8 cellular contexts compared by ENCODE assay signal in the genomic region with DNA sequence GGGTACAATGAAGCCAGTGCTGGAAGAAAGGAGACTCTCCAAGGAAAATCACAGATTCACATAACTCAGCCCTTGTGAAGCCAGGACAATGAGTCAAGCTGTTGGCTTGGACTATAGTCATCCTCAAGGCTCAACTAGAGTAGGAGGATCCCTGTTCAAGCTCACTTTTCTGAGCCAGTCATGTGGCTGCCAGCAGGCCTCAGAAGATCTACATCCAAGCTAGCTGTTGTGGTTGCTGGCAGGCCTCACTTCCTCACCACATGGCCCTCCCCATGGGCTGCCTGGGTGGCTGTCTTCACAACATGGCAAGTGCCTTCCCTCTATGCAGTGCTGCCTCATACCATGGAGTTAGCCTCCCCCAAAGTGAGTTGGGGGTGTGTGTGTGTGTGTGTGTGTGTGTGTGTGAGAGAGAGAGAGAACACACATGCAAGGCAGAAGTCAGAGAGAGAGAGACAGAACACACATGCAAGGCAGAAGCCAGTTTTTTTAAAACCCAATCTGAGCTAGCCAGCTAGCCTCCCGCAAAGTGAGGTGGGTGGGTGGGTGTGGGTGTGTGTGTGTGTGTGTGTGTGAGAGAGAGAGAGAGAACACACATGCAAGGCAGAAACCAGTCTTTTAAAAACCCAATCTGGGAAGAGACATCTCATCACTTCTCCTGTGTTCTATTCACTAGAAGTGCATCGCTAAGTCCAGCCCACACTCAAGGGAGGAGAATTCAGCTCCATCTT. TPM values are rescaled to one million over a fixed set of nuclear protein-coding genes. Genes with fewer than 3 reads are reported as not detected.
DNase-seq lines count a peak whose midpoint lies in the region; ATAC-seq, FAIRE-seq and TF ChIP-seq lines count a peak whose summit lies in the region.

No MANE protein-coding gene starts in this region.

- H3K4me2 ChIP-seq in HepG2 (ENCODE audit: low read depth, low read length): no peak overlapping the region

- POLR2A ChIA-PET in HepG2 (lab: Yijun Ruan, JAX): interaction anchor here (1.2 kb wide), 1 partner anchor 115 kb away, joined by 3 read pairs; a partner anchor contains a TSS

- no peaks in the 10 kb centered on the region for H3K9me3 ChIP-seq in right lobe of liver
- H3K9me3 ChIP-seq in HepG2 (ENCODE audit: low read length): no peaks in the 10 kb centered on the region
- H3K9me3 ChIP-seq in left ventricle myocardium inferior (replicated peaks): no peaks in the 10 kb centered on the region

- BruUV-seq in HepG2 (replicated peaks; lab: Mats Ljungman, UMichigan): no TSS peak

- CTCF ChIA-PET in HepG2 (lab: Yijun Ruan, JAX; ENCODE audit: low intra/inter-chr PET ratio, low total read pairs): no interaction called here

- no peak for FAIRE-seq in HepG2 (lab: Jason Lieb, UNC)

- DNase-seq in right lobe of liver (peak; percentile 47 to 70 (median 48)), HepG2 (ENCODE audit: low spot score) (no peak), T follicular helper cell (ENCODE audit: low read depth) (peak; percentile 79), left ventricle myocardium inferior (peak; percentile 79), smooth muscle cell of the brain vasculature (ENCODE audit: low read depth, low spot score) (peak; percentile 60), NCI-H510A treated with DMSO at 0.1 percent for 48 hours (lab: John Stamatoyannopoulos, UW) (no peak)
- peak; percentile 4 for DNase-seq in activated naive CD8-positive, alpha-beta T cell treated with anti-CD3 and anti-CD28 coated beads, Interleukin-2, amount 50 U/mL, for 16 hours (ENCODE audit: low read depth, low spot score)

- H3K4me3 ChIP-seq in right lobe of liver (no peak overlapping the region), HepG2 (replicated peaks in 1 of 3; ENCODE audit: insufficient read depth in 1 of 3, low read depth in 2 of 3, low read length in 3 of 3) (no peak overlapping the region), left ventricle myocardium inferior (no peak overlapping the region)

- TF ChIP-seq EP300 in HepG2 (IDR thresholded peaks at IDR 0.05; ENCODE audit: low read depth in 2 of 2, low read length in 2 of 2) (no peak), HepG2 (CRISPR knock-in tag; IDR thresholded peaks at IDR 0.05; ENCODE audit: borderline replicate concordance) (no peak)

- H3K27me3 ChIP-seq in right lobe of liver (no peaks in the 10 kb centered on the region), HepG2 (ENCODE audit: control insufficient read depth in 1 of 2, insufficient read depth in 2 of 2, low read length in 2 of 2) (no peaks in the 10 kb centered on the region), left ventricle myocardium inferior (ENCODE audit: low read depth) (no peaks in the 10 kb centered on the region)

- no peak for TF ChIP-seq RAD21 in HepG2 (CRISPR knock-in tag; IDR thresholded peaks at IDR 0.05)

- H3K4me1 ChIP-seq in right lobe of liver (peaks cover 0 to 5% (median 0%) of the 10 kb centered on the region in 4 donors), HepG2 (ENCODE audit: insufficient read depth, low read length) (peaks cover 7% of the 10 kb centered on the region; the same call in 1 of the 2 replicates), left ventricle myocardium inferior (peaks cover 3% of the 10 kb centered on the region)

- no peak overlapping the region for H2AFZ ChIP-seq in HepG2 (ENCODE audit: low read length)

- no peaks in the 10 kb centered on the region for H3K79me2 ChIP-seq in HepG2 (ENCODE audit: insufficient read depth, low read length)

- TF ChIP-seq POLR2A in right lobe of liver (IDR thresholded peaks at IDR 0.05): no peak
- no peak for TF ChIP-seq POLR2A in HepG2 (IDR thresholded peaks at IDR 0.05; ENCODE audit: insufficient read depth in 1 of 2, low read depth in 2 of 2, low read length in 2 of 2)

- H4K20me1 ChIP-seq in HepG2 (ENCODE audit: insufficient read depth, low read length): no peaks in the 10 kb centered on the region

- ATAC-seq in right lobe of liver (peak; percentile 67 to 83 (median 72)), HepG2 (no peak), HG03378 (IDR thresholded peaks at IDR 0.05; ENCODE audit: unreplicated experiment) (peak; percentile 96)

- no peak overlapping the region for H3K9ac ChIP-seq in HepG2 (ENCODE audit: insufficient read depth, low read depth, low read length)

- H3K27ac ChIP-seq in right lobe of liver: no peak overlapping the region
- no peak overlapping the region for H3K27ac ChIP-seq in HepG2 (ENCODE audit: extremely low read length, insufficient read depth, low read length)
- peak overlapping the region; percentile 27 for H3K27ac ChIP-seq in left ventricle myocardium inferior (replicated peaks)

- H3K36me3 ChIP-seq in right lobe of liver (no peaks in the 10 kb centered on the region), HepG2 (replicated peaks in 1 of 2; ENCODE audit: control insufficient read depth in 1 of 2, insufficient read depth in 2 of 2, low read length in 2 of 2) (no peaks in the 10 kb centered on the region), left ventricle myocardium inferior (no peaks in the 10 kb centered on the region)

- WGBS in right lobe of liver (ENCODE audit: insufficient coverage, low coverage, low lambda C conversion rate, missing lambda C conversion rate): 60% methylated on average over 1 of the region's 2 CpGs
- WGBS in HepG2 (ENCODE audit: low lambda C conversion rate): 97% methylated on average over 2 of the region's 2 CpGs

- no peak for TF ChIP-seq CTCF in right lobe of liver (IDR thresholded peaks at IDR 0.05)
- no peak for TF ChIP-seq CTCF in HepG2 (CRISPR knock-in tag; IDR thresholded peaks at IDR 0.05)
- TF ChIP-seq CTCF in left ventricle myocardium inferior (IDR thresholded peaks at IDR 0.05; ENCODE audit: borderline replicate concordance): no peak

- in situ Hi-C loops in HepG2 (cut with HindIII; ENCODE audit: extremely low pct_ligation_motif_present, low pct_unique_long_range_greater_than_20kb): no loop called here

- intact Hi-C loops in right lobe of liver (cut with DNase I) (no loop called here), HepG2 (cut with micrococcal nuclease; ENCODE audit: unreplicated experiment) (no loop called here), left ventricle myocardium inferior (cut with micrococcal nuclease) (no loop called here)

TF ChIP-seq in HepG2, 621 proteins besides CTCF, POLR2A, EP300 and RAD21 (continues in another document):
- TF ChIP-seq, protein P1, sequence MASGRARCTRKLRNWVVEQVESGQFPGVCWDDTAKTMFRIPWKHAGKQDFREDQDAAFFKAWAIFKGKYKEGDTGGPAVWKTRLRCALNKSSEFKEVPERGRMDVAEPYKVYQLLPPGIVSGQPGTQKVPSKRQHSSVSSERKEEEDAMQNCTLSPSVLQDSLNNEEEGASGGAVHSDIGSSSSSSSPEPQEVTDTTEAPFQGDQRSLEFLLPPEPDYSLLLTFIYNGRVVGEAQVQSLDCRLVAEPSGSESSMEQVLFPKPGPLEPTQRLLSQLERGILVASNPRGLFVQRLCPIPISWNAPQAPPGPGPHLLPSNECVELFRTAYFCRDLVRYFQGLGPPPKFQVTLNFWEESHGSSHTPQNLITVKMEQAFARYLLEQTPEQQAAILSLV (CRISPR knock-in tag; IDR thresholded peaks at IDR 0.05; ENCODE audit: borderline replicate concordance): no peak
- TF ChIP-seq, protein P2, sequence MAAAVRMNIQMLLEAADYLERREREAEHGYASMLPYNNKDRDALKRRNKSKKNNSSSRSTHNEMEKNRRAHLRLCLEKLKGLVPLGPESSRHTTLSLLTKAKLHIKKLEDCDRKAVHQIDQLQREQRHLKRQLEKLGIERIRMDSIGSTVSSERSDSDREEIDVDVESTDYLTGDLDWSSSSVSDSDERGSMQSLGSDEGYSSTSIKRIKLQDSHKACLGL (CRISPR knock-in tag; IDR thresholded peaks at IDR 0.05): no peak
- TF ChIP-seq, protein P3, sequence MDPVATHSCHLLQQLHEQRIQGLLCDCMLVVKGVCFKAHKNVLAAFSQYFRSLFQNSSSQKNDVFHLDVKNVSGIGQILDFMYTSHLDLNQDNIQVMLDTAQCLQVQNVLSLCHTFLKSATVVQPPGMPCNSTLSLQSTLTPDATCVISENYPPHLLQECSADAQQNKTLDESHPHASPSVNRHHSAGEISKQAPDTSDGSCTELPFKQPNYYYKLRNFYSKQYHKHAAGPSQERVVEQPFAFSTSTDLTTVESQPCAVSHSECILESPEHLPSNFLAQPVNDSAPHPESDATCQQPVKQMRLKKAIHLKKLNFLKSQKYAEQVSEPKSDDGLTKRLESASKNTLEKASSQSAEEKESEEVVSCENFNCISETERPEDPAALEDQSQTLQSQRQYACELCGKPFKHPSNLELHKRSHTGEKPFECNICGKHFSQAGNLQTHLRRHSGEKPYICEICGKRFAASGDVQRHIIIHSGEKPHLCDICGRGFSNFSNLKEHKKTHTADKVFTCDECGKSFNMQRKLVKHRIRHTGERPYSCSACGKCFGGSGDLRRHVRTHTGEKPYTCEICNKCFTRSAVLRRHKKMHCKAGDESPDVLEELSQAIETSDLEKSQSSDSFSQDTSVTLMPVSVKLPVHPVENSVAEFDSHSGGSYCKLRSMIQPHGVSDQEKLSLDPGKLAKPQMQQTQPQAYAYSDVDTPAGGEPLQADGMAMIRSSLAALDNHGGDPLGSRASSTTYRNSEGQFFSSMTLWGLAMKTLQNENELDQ (CRISPR knock-in tag; IDR thresholded peaks at IDR 0.05; ENCODE audit: borderline replicate concordance): no peak

RNA-seq across cellular contexts. Expression of a gene that starts 17.1 kb away (rescaled TPM):
- total RNA-seq in right lobe of liver (1 to 10 TPM; 1.8 to 5.5 (median 2.6) TPM), HepG2 (2016; rRNA removed; fragmentation: Illumina TruSeq; extraction: Trizol) (8.4 and 10.3 TPM in 2 replicates), left ventricle myocardium inferior (2.7 TPM)
- total RNA-seq in HepG2 (2016; cell fraction: cytosol; rRNA removed; fragmentation: Illumina TruSeq; extraction: Trizol; ENCODE audit: low read depth): 6.0 and 8.4 TPM in 2 replicates
- total RNA-seq in HepG2 (2016; cell fraction: insoluble cytoplasmic fraction; rRNA removed; fragmentation: Illumina TruSeq; extraction: Trizol): 8.4 and 11.2 TPM in 2 replicates
- 4.3 and 6.5 TPM in 2 replicates for total RNA-seq in HepG2 (2016; cell fraction: membrane; rRNA removed; fragmentation: Illumina TruSeq; extraction: Trizol)
- total RNA-seq in HepG2 (2016; cell fraction: nucleus; rRNA removed; fragmentation: Illumina TruSeq; extraction: Trizol): 16.6 and 21.4 TPM in 2 replicates
- 3.7 and 4.4 TPM in 2 replicates for polyA plus RNA-seq in HepG2 (2011; rRNA removed)
- polyA plus RNA-seq in HepG2 (2011; cell fraction: cytosol; rRNA removed): 1.3 and 2.6 TPM in 2 replicates
- polyA plus RNA-seq in HepG2 (2011; cell fraction: nucleus; rRNA removed): 4.0 and 8.1 TPM in 2 replicates
- 1.4 and 2.2 TPM in 2 replicates for polyA plus RNA-seq in HepG2 (2012)
- 1.3 and 2.0 TPM in 2 replicates for polyA plus RNA-seq in HepG2 (2016; cell fraction: cytosol; fragmentation: Illumina TruSeq; extraction: Trizol; ENCODE audit: low read depth)
- polyA plus RNA-seq in HepG2 (2016; cell fraction: insoluble cytoplasmic fraction; fragmentation: Illumina TruSeq; extraction: Trizol; ENCODE audit: low read depth): 3.3 and 3.4 TPM in 2 replicates
- polyA plus RNA-seq in HepG2 (2016; cell fraction: membrane; fragmentation: Illumina TruSeq; extraction: Trizol; ENCODE audit: low read depth): 1.2 and 1.3 TPM in 2 replicates
- polyA plus RNA-seq in HepG2 (2016; cell fraction: nucleus; fragmentation: Illumina TruSeq; extraction: Trizol; ENCODE audit: insufficient read depth, low read depth): 9.9 and 11.1 TPM in 2 replicates
- 6.7 and 25.4 TPM in 2 replicates for polyA minus RNA-seq in HepG2 (2011; rRNA and poly(A)+ RNA removed; ENCODE audit: low replicate concordance)
- 2.2 and 5.9 TPM in 2 replicates for polyA minus RNA-seq in HepG2 (2011; cell fraction: cytosol; rRNA and poly(A)+ RNA removed)
- 18.9 and 20.3 TPM in 2 replicates for polyA minus RNA-seq in HepG2 (2011; cell fraction: nucleus; rRNA and poly(A)+ RNA removed)

Comparison
In these comparisons a context has a peak if more than half of its experiments do, and no peak if none do; other contexts are left out.
1. DNase-seq: peak in right lobe of liver (3 of 3), T follicular helper cell (single experiment), activated naive CD8-positive, alpha-beta T cell treated with anti-CD3 and anti-CD28 coated beads, Interleukin-2, amount 50 U/mL, for 16 hours (single experiment), left ventricle myocardium inferior (single experiment) and smooth muscle cell of the brain vasculature (single experiment); none in HepG2 (single experiment) and NCI-H510A treated with DMSO at 0.1 percent for 48 hours (single experiment).